In the genomic region with DNA sequence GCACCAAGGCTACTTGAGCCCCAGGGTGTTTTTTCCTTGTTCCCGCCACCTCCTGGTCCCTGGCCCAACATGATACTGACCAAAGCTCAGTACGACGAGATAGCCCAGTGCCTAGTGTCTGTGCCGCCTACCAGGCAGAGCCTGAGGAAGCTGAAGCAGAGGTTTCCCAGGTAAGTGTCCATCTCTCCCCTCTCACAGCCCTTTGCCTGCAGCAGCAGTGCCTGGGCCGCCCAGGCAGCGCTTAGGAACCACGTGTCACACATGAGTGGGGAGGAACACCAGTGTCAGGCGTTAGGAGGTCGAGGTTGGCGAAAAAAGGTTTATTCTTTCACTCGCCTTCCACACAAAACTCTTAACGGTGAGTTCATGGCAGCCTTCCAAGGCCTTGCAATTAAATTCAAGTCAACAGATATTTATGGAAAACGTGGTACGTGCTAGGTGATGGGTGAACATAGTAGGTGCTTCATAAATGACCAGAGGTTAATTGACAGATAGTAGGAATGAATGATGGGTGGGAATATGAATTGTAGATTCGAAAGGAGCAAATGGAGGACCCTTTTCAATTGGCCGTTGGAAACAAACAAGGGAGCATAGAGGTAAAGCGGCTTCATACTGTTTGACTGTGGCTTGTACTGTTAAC, we compare ENCODE assay signal across 1 cellular context.
TF ChIP-seq lines count a peak whose summit lies in the region.

No MANE protein-coding gene starts in this region.

TF ChIP-seq in GM23338, 12 proteins besides CTCF, POLR2A, EP300 and RAD21 (continued from another document):
- TF ChIP-seq, protein P1, sequence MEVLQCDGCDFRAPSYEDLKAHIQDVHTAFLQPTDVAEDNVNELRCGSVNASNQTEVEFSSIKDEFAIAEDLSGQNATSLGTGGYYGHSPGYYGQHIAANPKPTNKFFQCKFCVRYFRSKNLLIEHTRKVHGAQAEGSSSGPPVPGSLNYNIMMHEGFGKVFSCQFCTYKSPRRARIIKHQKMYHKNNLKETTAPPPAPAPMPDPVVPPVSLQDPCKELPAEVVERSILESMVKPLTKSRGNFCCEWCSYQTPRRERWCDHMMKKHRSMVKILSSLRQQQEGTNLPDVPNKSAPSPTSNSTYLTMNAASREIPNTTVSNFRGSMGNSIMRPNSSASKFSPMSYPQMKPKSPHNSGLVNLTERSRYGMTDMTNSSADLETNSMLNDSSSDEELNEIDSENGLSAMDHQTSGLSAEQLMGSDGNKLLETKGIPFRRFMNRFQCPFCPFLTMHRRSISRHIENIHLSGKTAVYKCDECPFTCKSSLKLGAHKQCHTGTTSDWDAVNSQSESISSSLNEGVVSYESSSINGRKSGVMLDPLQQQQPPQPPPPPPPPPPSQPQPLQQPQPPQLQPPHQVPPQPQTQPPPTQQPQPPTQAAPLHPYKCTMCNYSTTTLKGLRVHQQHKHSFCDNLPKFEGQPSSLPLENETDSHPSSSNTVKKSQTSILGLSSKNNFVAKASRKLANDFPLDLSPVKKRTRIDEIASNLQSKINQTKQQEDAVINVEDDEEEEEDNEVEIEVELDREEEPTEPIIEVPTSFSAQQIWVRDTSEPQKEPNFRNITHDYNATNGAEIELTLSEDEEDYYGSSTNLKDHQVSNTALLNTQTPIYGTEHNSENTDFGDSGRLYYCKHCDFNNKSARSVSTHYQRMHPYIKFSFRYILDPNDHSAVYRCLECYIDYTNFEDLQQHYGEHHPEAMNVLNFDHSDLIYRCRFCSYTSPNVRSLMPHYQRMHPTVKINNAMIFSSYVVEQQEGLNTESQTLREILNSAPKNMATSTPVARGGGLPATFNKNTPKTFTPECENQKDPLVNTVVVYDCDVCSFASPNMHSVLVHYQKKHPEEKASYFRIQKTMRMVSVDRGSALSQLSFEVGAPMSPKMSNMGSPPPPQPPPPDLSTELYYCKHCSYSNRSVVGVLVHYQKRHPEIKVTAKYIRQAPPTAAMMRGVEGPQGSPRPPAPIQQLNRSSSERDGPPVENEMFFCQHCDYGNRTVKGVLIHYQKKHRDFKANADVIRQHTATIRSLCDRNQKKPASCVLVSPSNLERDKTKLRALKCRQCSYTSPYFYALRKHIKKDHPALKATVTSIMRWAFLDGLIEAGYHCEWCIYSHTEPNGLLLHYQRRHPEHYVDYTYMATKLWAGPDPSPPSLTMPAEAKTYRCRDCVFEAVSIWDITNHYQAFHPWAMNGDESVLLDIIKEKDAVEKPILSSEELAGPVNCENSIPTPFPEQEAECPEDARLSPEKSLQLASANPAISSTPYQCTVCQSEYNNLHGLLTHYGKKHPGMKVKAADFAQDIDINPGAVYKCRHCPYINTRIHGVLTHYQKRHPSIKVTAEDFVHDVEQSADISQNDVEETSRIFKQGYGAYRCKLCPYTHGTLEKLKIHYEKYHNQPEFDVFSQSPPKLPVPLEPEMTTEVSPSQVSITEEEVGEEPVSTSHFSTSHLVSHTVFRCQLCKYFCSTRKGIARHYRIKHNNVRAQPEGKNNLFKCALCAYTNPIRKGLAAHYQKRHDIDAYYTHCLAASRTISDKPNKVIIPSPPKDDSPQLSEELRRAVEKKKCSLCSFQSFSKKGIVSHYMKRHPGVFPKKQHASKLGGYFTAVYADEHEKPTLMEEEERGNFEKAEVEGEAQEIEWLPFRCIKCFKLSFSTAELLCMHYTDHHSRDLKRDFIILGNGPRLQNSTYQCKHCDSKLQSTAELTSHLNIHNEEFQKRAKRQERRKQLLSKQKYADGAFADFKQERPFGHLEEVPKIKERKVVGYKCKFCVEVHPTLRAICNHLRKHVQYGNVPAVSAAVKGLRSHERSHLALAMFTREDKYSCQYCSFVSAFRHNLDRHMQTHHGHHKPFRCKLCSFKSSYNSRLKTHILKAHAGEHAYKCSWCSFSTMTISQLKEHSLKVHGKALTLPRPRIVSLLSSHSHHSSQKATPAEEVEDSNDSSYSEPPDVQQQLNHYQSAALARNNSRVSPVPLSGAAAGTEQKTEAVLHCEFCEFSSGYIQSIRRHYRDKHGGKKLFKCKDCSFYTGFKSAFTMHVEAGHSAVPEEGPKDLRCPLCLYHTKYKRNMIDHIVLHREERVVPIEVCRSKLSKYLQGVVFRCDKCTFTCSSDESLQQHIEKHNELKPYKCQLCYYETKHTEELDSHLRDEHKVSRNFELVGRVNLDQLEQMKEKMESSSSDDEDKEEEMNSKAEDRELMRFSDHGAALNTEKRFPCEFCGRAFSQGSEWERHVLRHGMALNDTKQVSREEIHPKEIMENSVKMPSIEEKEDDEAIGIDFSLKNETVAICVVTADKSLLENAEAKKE (CRISPR knock-in tag; IDR thresholded peaks at IDR 0.05) = no peak
